23 cellular contexts compared by ENCODE assay signal in genomic region chr4:752196-752861, GRCh38. TPM values are rescaled to one million over a fixed set of nuclear protein-coding genes. Genes with fewer than 3 reads are reported as not detected.
DNase-seq lines count a peak whose midpoint lies in the region; ATAC-seq and TF ChIP-seq lines count a peak whose summit lies in the region.
"Had no signal": no experiment of that assay in that cellular context is flagged by ENCODE, and none has a peak within 500 bp of the region (broad histone marks: within the 10 kb centered on the region; RNA-seq: fewer than 3 reads in every experiment).

No MANE protein-coding gene starts in this region.

- H2AFZ ChIP-seq in IMR-90 (replicated peaks; ENCODE audit: low read length, poor library complexity), result no peak overlapping the region
- H2AFZ ChIP-seq in mesenchymal stem cell (ENCODE audit: low read depth, low read length), result no peak overlapping the region

- H3K36me3 Mint-ChIP-seq in immature natural killer cell, result peaks cover 8 to 21% (median 16%) of the 10 kb centered on the region in 3 donors

- H3K9me1 ChIP-seq in IMR-90 (ENCODE audit: insufficient read depth, low read length), result peaks cover 10% of the 10 kb centered on the region

- no peak overlapping the region for H2BK12ac ChIP-seq in mesenchymal stem cell (ENCODE audit: low read length in 2 of 2)

- peaks cover 41% of the 10 kb centered on the region for H3K36me3 ChIP-seq in A673 (ENCODE audit: insufficient read depth, low read length, poor library complexity, severe bottlenecking)
- peaks cover 60% of the 10 kb centered on the region for H3K36me3 ChIP-seq in IMR-90 (ENCODE audit: control insufficient read depth, insufficient read depth, low read length)
- H3K36me3 ChIP-seq in mesenchymal stem cell (ENCODE audit: control insufficient read depth in 1 of 2, insufficient read depth in 2 of 2, low read depth in 1 of 2, low read length in 2 of 2), result peaks cover 63 to 67% of the 10 kb centered on the region in 2 experiments
- peaks cover 0 to 39% of the 10 kb centered on the region in 2 donors for H3K36me3 ChIP-seq in adrenal gland (replicated peaks in 1 of 2)

- peak overlapping the region; percentile 91 for H3K27ac ChIP-seq in A673 (ENCODE audit: low read depth, low read length, poor library complexity, severe bottlenecking)
- no peak overlapping the region for H3K27ac ChIP-seq in IMR-90 (ENCODE audit: insufficient read depth, low read length)
- H3K27ac ChIP-seq in mesenchymal stem cell (ENCODE audit: low read length, poor library complexity, severe bottlenecking), result peak overlapping the region; percentile 54
- H3K27ac ChIP-seq in adrenal gland, result peak overlapping the region in 2 of 5 donors; percentile 6 to 19
- H3K27ac ChIP-seq: KMS-11, tibial artery, WERI-Rb-1 had no signal

- BruUV-seq in A673 (replicated peaks; lab: Mats Ljungman, UMichigan), result no TSS peak
- no TSS peak for BruUV-seq in IMR-90 (replicated peaks; lab: Mats Ljungman, UMichigan)

- H3K23ac ChIP-seq in IMR-90 (ENCODE audit: low read depth, low read length), result no peak overlapping the region
- no peak overlapping the region for H3K23ac ChIP-seq in mesenchymal stem cell (ENCODE audit: low read length in 2 of 2)

- DNase-seq in A673 (ENCODE audit: low spot score) (no peak), IMR-90 (peak; percentile 19), astrocyte of the cerebellum (ENCODE audit: low read depth) (peak; percentile 27), mesenchymal stem cell (no peak), adrenal gland (no peak), SK-N-DZ (ENCODE audit: low spot score) (no peak), immature natural killer cell (no peak)
- DNase-seq: activated CD4-positive, alpha-beta T cell treated with anti-CD3 and anti-CD28 coated beads, Interleukin-2, amount 10 ng/mL, durations not matched to agents 7 days and 5 days; CD8-positive, alpha-beta memory T cell; DMS153; GF-D8; left cardiac atrium; NCI-H2107; NCI-H526; small intestine; stimulated activated naive CD4-positive, alpha-beta T cell; T-helper 17 cell; tibial artery; WERI-Rb-1 had no signal

- H3K9ac ChIP-seq in IMR-90 (ENCODE audit: low read depth, low read length), result no peak overlapping the region
- H3K9ac ChIP-seq in mesenchymal stem cell (ENCODE audit: low read length), result no peak overlapping the region
- H3K9ac ChIP-seq: KMS-11 had no signal

- ATAC-seq in IMR-90 (ENCODE audit: low read depth), result no peak
- no peak for ATAC-seq in GM19324 (IDR thresholded peaks at IDR 0.05; ENCODE audit: low FRiP score, unreplicated experiment)
- ATAC-seq: T-helper 17 cell had no signal

- no peak for TF ChIP-seq RAD21 in IMR-90 (IDR thresholded peaks at IDR 0.05; ENCODE audit: low read length)

- H3K9me3 ChIP-seq in A673 (ENCODE audit: low read depth, low read length, poor library complexity, severe bottlenecking), result no peaks in the 10 kb centered on the region
- no peaks in the 10 kb centered on the region for H3K9me3 ChIP-seq in IMR-90 (ENCODE audit: control insufficient read depth, insufficient read depth, low read length)
- H3K9me3 ChIP-seq in mesenchymal stem cell (ENCODE audit: control insufficient read depth, low read length), result no peaks in the 10 kb centered on the region
- H3K9me3 ChIP-seq in adrenal gland (replicated peaks in 1 of 3), result no peaks in the 10 kb centered on the region

- H3K79me1 ChIP-seq in IMR-90 (ENCODE audit: low read depth in 1 of 2, low read length in 2 of 2) (peaks cover 28 to 66% of the 10 kb centered on the region in 2 experiments), mesenchymal stem cell (replicated peaks; ENCODE audit: low read length, poor library complexity, severe bottlenecking) (peaks cover 45% of the 10 kb centered on the region)

- H2BK20ac ChIP-seq in IMR-90 (ENCODE audit: low read depth, low read length), result no peak overlapping the region

- no peaks in the 10 kb centered on the region for H3K27me3 ChIP-seq in A673 (replicated peaks; ENCODE audit: insufficient read depth, low read depth, low read length, poor library complexity)
- no peaks in the 10 kb centered on the region for H3K27me3 ChIP-seq in IMR-90 (ENCODE audit: control insufficient read depth, insufficient read depth, low read length)
- H3K27me3 ChIP-seq in mesenchymal stem cell (ENCODE audit: control insufficient read depth in 1 of 2, insufficient read depth in 1 of 2, low read length in 2 of 2), result no peaks in the 10 kb centered on the region
- no peaks in the 10 kb centered on the region for H3K27me3 ChIP-seq in adrenal gland
- H3K27me3 ChIP-seq: tibial artery had no signal

- H2BK5ac ChIP-seq in IMR-90 (ENCODE audit: low read depth, low read length, poor library complexity, severe bottlenecking), result no peak overlapping the region
- H2BK5ac ChIP-seq in mesenchymal stem cell (ENCODE audit: low read depth, low read length, poor library complexity, severe bottlenecking), result no peak overlapping the region

- no peak overlapping the region for H4K5ac ChIP-seq in IMR-90 (ENCODE audit: low read depth, low read length)

- H4K91ac ChIP-seq in IMR-90 (ENCODE audit: insufficient read depth, low read depth, low read length) (no peak overlapping the region), mesenchymal stem cell (ENCODE audit: low read length) (no peak overlapping the region)

- H2BK15ac ChIP-seq in IMR-90 (ENCODE audit: low read depth, low read length), result no peak overlapping the region
- H2BK15ac ChIP-seq in mesenchymal stem cell (ENCODE audit: low read depth, poor library complexity, severe bottlenecking), result no peak overlapping the region

- TF ChIP-seq CTCF in A673 (conservative IDR thresholded peaks at IDR 0.05; ENCODE audit: low read depth, low read length), result no peak
- no peak for TF ChIP-seq CTCF in IMR-90 (conservative IDR thresholded peaks at IDR 0.05; ENCODE audit: low read depth, low read length)
- TF ChIP-seq CTCF in astrocyte of the cerebellum (IDR thresholded peaks at IDR 0.05; ENCODE audit: low read depth, low read length, missing control alignments), result no peak
- TF ChIP-seq CTCF in adrenal gland (IDR thresholded peaks at IDR 0.05), result no peak

- no peak overlapping the region for H2AK5ac ChIP-seq in IMR-90 (ENCODE audit: low read depth, low read length)
- H2AK5ac ChIP-seq in mesenchymal stem cell (ENCODE audit: low read length, severe bottlenecking), result peak overlapping the region; percentile 29

- H3K4me1 ChIP-seq in A673 (ENCODE audit: insufficient read depth, low read length, poor library complexity, severe bottlenecking), result peaks cover 35% of the 10 kb centered on the region
- no peaks in the 10 kb centered on the region for H3K4me1 ChIP-seq in IMR-90 (ENCODE audit: control insufficient read depth, insufficient read depth, low read length)
- H3K4me1 ChIP-seq in mesenchymal stem cell (ENCODE audit: control insufficient read depth, insufficient read depth, low read depth, low read length), result peaks cover 17% of the 10 kb centered on the region
- peaks cover 0 to 21% of the 10 kb centered on the region in 2 donors for H3K4me1 ChIP-seq in adrenal gland (replicated peaks in 1 of 2)
- H3K4me1 ChIP-seq: tibial artery had no signal

- no peaks in the 10 kb centered on the region for H3K9me3 Mint-ChIP-seq in immature natural killer cell
- H3K9me3 Mint-ChIP-seq: activated CD4-positive, alpha-beta T cell treated with anti-CD3 and anti-CD28 coated beads, Interleukin-2, amount 10 ng/mL, durations not matched to agents 7 days and 5 days; CD8-positive, alpha-beta memory T cell; neural crest cell had no signal

- no peak overlapping the region for H3K18ac ChIP-seq in IMR-90 (ENCODE audit: low read depth, low read length)
- no peak overlapping the region for H3K18ac ChIP-seq in mesenchymal stem cell (ENCODE audit: low read depth in 1 of 2, low read length in 2 of 2)

- H3K56ac ChIP-seq in IMR-90 (ENCODE audit: extremely low read depth, insufficient read depth, low read length), result no peak overlapping the region

- H3K4me3 ChIP-seq in A673 (ENCODE audit: low read depth, low read length, poor library complexity, severe bottlenecking) (no peak overlapping the region), IMR-90 (ENCODE audit: insufficient read depth, low read depth, low read length) (no peak overlapping the region), astrocyte of the cerebellum (ENCODE audit: low read depth, low read length) (no peak overlapping the region), mesenchymal stem cell (ENCODE audit: insufficient read depth in 1 of 2, low read depth in 1 of 2, low read length in 2 of 2) (no peak overlapping the region), adrenal gland (no peak overlapping the region)
- H3K4me3 ChIP-seq: tibial artery had no signal

- H3K4me2 ChIP-seq in IMR-90 (ENCODE audit: low read depth, low read length), result no peak overlapping the region
- no peak overlapping the region for H3K4me2 ChIP-seq in mesenchymal stem cell (ENCODE audit: low read length, poor library complexity, severe bottlenecking)
- H3K4me2 ChIP-seq: KMS-11 had no signal

- intact Hi-C loops in A673 (cut with micrococcal nuclease; ENCODE audit: unreplicated experiment), result no loop called here
- intact Hi-C loops in IMR-90 (cut with micrococcal nuclease), result no loop called here
- intact Hi-C loops in adrenal gland (cut with DNase I), result no loop called here

- dilution Hi-C loops in IMR-90 (cut with HindIII; ENCODE audit: low sequenced_read_pairs, unreplicated experiment), result no loop called here

- peaks cover 49% of the 10 kb centered on the region for H4K20me1 ChIP-seq in IMR-90 (ENCODE audit: insufficient read depth, low read length)

- H3K4me3 Mint-ChIP-seq in immature natural killer cell, result no peak overlapping the region
- H3K4me3 Mint-ChIP-seq: activated CD4-positive, alpha-beta T cell treated with anti-CD3 and anti-CD28 coated beads, Interleukin-2, amount 10 ng/mL, durations not matched to agents 7 days and 5 days; activated naive CD8-positive, alpha-beta T cell; CD8-positive, alpha-beta memory T cell; neural crest cell; T-helper 17 cell had no signal

- H2AK9ac ChIP-seq in IMR-90 (replicated peaks; ENCODE audit: low read depth, low read length, poor library complexity), result no peak overlapping the region

- no peak for TF ChIP-seq POLR2A in IMR-90 (IDR thresholded peaks at IDR 0.05; ENCODE audit: low read depth, low read length)
- TF ChIP-seq POLR2A in adrenal gland (IDR thresholded peaks at IDR 0.05), result no peak

- no peak overlapping the region for H3K27ac Mint-ChIP-seq in immature natural killer cell
- H3K27ac Mint-ChIP-seq: activated CD4-positive, alpha-beta T cell treated with anti-CD3 and anti-CD28 coated beads, Interleukin-2, amount 10 ng/mL, durations not matched to agents 7 days and 5 days; activated naive CD8-positive, alpha-beta T cell; T-helper 17 cell had no signal

- POLR2A ChIA-PET in A673 (lab: Charles Lee; ENCODE audit: low non-redundant PET), result no interaction called here
- POLR2A ChIA-PET in IMR-90 (lab: Charles Lee; ENCODE audit: unreplicated experiment), result no interaction called here

- peaks cover 9 to 13% of the 10 kb centered on the region in 2 donors for H3K4me1 Mint-ChIP-seq in immature natural killer cell
- H3K4me1 Mint-ChIP-seq: activated CD4-positive, alpha-beta T cell treated with anti-CD3 and anti-CD28 coated beads, Interleukin-2, amount 10 ng/mL, durations not matched to agents 7 days and 5 days; neural crest cell had no signal

- no peak overlapping the region for H4K8ac ChIP-seq in IMR-90 (ENCODE audit: low read depth in 2 of 2, low read length in 2 of 2)
- no peak overlapping the region for H4K8ac ChIP-seq in mesenchymal stem cell (ENCODE audit: low read length)

- H2BK120ac ChIP-seq in IMR-90 (ENCODE audit: low read depth, low read length), result no peak overlapping the region
- H2BK120ac ChIP-seq in mesenchymal stem cell (ENCODE audit: low read depth, low read length), result no peak overlapping the region

- H3K14ac ChIP-seq in IMR-90 (replicated peaks; ENCODE audit: low read depth, low read length) (no peak overlapping the region), mesenchymal stem cell (ENCODE audit: low read length in 2 of 2) (no peak overlapping the region)

- H3K4ac ChIP-seq in IMR-90 (ENCODE audit: low read depth, low read length) (no peak overlapping the region), mesenchymal stem cell (ENCODE audit: low read depth in 1 of 2, low read length in 2 of 2) (no peak overlapping the region)

- 98% methylated on average over 15 of the region's 25 CpGs; no CpG with 5 or more reads in 1 of the 2 experiments for WGBS in IMR-90 (ENCODE audit: extremely low coverage in 2 of 2, insufficient read length in 1 of 2), 2 experiments
- WGBS in mesenchymal stem cell, result 96% methylated on average over 21 of the region's 25 CpGs
- WGBS in adrenal gland, 4 donors, result 92 to 94% (median 92%) methylated on average over 18 to 25 of the region's 25 CpGs

- CTCF ChIA-PET in A673 (lab: Charles Lee), result interaction anchor here (0.5 kb wide), 1 partner anchor 10 kb away, joined by 3 read pairs; no protein-coding TSS in a partner anchor
- CTCF ChIA-PET in IMR-90 (lab: Yijun Ruan, JAX), result interaction anchor here (1.7 kb wide), 1 partner anchor 10 kb away, joined by 5 read pairs; no protein-coding TSS in a partner anchor

- in situ Hi-C loops in IMR-90 (cut with MboI; ENCODE audit: low sequenced_read_pairs) (no loop called here), astrocyte of the cerebellum (cut with HindIII; ENCODE audit: low sequenced_read_pairs) (no loop called here)

- H3K27me3 Mint-ChIP-seq in immature natural killer cell (ENCODE audit: low read depth in 3 of 3), result peaks cover 0 to 5% (median 1%) of the 10 kb centered on the region in 3 donors
- H3K27me3 Mint-ChIP-seq: activated CD4-positive, alpha-beta T cell treated with anti-CD3 and anti-CD28 coated beads, Interleukin-2, amount 10 ng/mL, durations not matched to agents 7 days and 5 days; activated naive CD8-positive, alpha-beta T cell; CD8-positive, alpha-beta memory T cell; T-helper 17 cell had no signal

RNA-seq across cellular contexts. Expression of gene PCGF3, which starts 46.7 kb away (rescaled TPM):
- total RNA-seq in A673 (2021) (83.5 and 83.9 TPM in 2 replicates), IMR-90 (2012; rRNA removed) (40.0 and 45.0 TPM in 2 replicates), adrenal gland (100 to 1,000 TPM in 2 of 8 donors, 10 to 100 TPM in 6; 49.4 to 145 (median 70.7) TPM)
- polyA plus RNA-seq in IMR-90 (2012; rRNA removed) (55.3 and 59.4 TPM in 2 replicates), adrenal gland (100 to 1,000 TPM in 1 of 3 donors, 10 to 100 TPM in 2; 26.4 to 178 (median 99.2) TPM), immature natural killer cell (1 to 10 TPM; 6.5 to 7.5 (median 6.6) TPM)
- polyA plus RNA-seq in IMR-90 (2012; cell fraction: cytosol; rRNA removed), result 33.1 and 59.8 TPM in 2 replicates
- 190 and 236 TPM in 2 replicates for polyA plus RNA-seq in IMR-90 (2012; cell fraction: nucleus; rRNA removed; ENCODE audit: low replicate concordance)
- polyA plus RNA-seq in mesenchymal stem cell (2013, experiment 1 of 2), result 33.6 TPM
- 32.1 TPM for polyA plus RNA-seq in mesenchymal stem cell (2013, experiment 2 of 2)
- 29.2 and 44.3 TPM in 2 replicates for polyA plus RNA-seq in SK-N-DZ (2014; cell fraction: cytosol; rRNA removed)
- polyA plus RNA-seq in SK-N-DZ (2014; cell fraction: nucleus; rRNA removed), result 129 and 164 TPM in 2 replicates

Comparison
In these comparisons a context has a peak if more than half of its experiments do, and no peak if none do; other contexts are left out.
1. DNase-seq: peak in IMR-90 (single experiment) and astrocyte of the cerebellum (single experiment); none in A673 (single experiment), mesenchymal stem cell (single experiment), adrenal gland (0 of 7), SK-N-DZ (single experiment) and immature natural killer cell (0 of 3).